ENCODE assay signal across 1 cellular context in the genomic region with DNA sequence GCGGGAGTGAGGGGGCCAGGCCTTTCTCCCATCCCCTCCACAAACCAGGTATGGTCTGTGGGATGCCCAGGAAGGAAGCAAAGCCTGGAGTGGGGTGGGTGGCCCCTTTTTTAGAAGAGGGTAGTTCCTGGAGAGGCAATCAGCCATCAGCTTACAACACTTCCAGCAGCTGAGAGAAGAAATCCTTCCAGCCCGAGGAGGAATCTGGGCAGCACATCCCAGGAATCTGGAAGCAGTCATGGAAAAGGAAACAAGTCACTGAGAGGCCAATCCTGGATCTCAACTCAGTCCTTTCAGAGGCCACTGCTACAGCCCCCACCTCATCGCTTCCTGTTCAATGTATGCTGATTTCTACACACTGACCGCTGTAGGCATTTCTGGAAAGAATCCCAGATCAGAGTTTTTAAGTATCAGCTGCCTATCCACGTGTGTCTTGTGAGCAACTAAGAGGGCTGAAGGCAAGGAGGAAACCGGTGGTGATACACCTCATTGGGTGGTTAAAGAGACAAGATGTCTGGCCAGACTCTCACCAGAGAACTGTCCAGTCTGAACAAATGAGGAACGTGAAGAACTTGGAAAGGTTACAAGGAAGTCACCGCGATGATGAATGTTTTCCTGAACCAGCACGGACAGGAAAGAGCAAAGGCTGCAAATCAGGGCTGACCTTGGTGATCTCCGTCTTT.
A peak's percentile ranks its signal among the peaks of the same experiment; 100 is the strongest.
TF ChIP-seq lines count a peak whose summit lies in the region.

No MANE protein-coding gene starts in this region.

TF ChIP-seq in HepG2, 621 proteins besides CTCF, POLR2A, EP300 and RAD21 (continued from another document):
- TF ChIP-seq, protein P1, sequence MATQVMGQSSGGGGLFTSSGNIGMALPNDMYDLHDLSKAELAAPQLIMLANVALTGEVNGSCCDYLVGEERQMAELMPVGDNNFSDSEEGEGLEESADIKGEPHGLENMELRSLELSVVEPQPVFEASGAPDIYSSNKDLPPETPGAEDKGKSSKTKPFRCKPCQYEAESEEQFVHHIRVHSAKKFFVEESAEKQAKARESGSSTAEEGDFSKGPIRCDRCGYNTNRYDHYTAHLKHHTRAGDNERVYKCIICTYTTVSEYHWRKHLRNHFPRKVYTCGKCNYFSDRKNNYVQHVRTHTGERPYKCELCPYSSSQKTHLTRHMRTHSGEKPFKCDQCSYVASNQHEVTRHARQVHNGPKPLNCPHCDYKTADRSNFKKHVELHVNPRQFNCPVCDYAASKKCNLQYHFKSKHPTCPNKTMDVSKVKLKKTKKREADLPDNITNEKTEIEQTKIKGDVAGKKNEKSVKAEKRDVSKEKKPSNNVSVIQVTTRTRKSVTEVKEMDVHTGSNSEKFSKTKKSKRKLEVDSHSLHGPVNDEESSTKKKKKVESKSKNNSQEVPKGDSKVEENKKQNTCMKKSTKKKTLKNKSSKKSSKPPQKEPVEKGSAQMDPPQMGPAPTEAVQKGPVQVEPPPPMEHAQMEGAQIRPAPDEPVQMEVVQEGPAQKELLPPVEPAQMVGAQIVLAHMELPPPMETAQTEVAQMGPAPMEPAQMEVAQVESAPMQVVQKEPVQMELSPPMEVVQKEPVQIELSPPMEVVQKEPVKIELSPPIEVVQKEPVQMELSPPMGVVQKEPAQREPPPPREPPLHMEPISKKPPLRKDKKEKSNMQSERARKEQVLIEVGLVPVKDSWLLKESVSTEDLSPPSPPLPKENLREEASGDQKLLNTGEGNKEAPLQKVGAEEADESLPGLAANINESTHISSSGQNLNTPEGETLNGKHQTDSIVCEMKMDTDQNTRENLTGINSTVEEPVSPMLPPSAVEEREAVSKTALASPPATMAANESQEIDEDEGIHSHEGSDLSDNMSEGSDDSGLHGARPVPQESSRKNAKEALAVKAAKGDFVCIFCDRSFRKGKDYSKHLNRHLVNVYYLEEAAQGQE (IDR thresholded peaks at IDR 0.05; ENCODE audit: borderline replicate concordance in 1 of 2, low read depth in 1 of 2, low read length in 2 of 2), result no peak
- no peak for TF ChIP-seq PHF5A (CRISPR knock-in tag; IDR thresholded peaks at IDR 0.05; ENCODE audit: low read depth, unreplicated experiment)
- TF ChIP-seq ZFX (CRISPR knock-in tag; IDR thresholded peaks at IDR 0.05; ENCODE audit: low read depth), result no peak
- TF ChIP-seq JUN (CRISPR knock-in tag; IDR thresholded peaks at IDR 0.05), result no peak
- TF ChIP-seq ZFP37 (CRISPR knock-in tag; IDR thresholded peaks at IDR 0.05; ENCODE audit: borderline replicate concordance), result peak; percentile 70; the same call in 1 of the 2 replicates
- TF ChIP-seq SIX4 (CRISPR knock-in tag; IDR thresholded peaks at IDR 0.05), result no peak
- TF ChIP-seq RCOR2 (CRISPR knock-in tag; IDR thresholded peaks at IDR 0.05), result peak; percentile 29; the same call in 1 of the 2 replicates
- TF ChIP-seq RORA (CRISPR knock-in tag; IDR thresholded peaks at IDR 0.05), result no peak
- no peak for TF ChIP-seq AKAP8 (CRISPR knock-in tag; IDR thresholded peaks at IDR 0.05)
- TF ChIP-seq, protein P2, sequence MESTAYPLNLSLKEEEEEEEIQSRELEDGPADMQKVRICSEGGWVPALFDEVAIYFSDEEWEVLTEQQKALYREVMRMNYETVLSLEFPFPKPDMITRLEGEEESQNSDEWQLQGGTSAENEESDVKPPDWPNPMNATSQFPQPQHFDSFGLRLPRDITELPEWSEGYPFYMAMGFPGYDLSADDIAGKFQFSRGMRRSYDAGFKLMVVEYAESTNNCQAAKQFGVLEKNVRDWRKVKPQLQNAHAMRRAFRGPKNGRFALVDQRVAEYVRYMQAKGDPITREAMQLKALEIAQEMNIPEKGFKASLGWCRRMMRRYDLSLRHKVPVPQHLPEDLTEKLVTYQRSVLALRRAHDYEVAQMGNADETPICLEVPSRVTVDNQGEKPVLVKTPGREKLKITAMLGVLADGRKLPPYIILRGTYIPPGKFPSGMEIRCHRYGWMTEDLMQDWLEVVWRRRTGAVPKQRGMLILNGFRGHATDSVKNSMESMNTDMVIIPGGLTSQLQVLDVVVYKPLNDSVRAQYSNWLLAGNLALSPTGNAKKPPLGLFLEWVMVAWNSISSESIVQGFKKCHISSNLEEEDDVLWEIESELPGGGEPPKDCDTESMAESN (CRISPR knock-in tag; conservative IDR thresholded peaks at IDR 0.05), result peak; percentile 41; the same call in 1 of the 2 replicates
- no peak for TF ChIP-seq TGIF2 (CRISPR knock-in tag; IDR thresholded peaks at IDR 0.05)
- TF ChIP-seq ARNT (IDR thresholded peaks at IDR 0.05), result no peak
- TF ChIP-seq ZFP90 (CRISPR knock-in tag; IDR thresholded peaks at IDR 0.05; ENCODE audit: borderline replicate concordance), result peak; percentile 39; the same call in 1 of the 2 replicates
- TF ChIP-seq ZNF615 (CRISPR knock-in tag; IDR thresholded peaks at IDR 0.05; ENCODE audit: borderline replicate concordance), result no peak
- no peak for TF ChIP-seq ATF7 (IDR thresholded peaks at IDR 0.05)
- TF ChIP-seq ATF7 (CRISPR knock-in tag; IDR thresholded peaks at IDR 0.05), result no peak
- TF ChIP-seq, protein P3, sequence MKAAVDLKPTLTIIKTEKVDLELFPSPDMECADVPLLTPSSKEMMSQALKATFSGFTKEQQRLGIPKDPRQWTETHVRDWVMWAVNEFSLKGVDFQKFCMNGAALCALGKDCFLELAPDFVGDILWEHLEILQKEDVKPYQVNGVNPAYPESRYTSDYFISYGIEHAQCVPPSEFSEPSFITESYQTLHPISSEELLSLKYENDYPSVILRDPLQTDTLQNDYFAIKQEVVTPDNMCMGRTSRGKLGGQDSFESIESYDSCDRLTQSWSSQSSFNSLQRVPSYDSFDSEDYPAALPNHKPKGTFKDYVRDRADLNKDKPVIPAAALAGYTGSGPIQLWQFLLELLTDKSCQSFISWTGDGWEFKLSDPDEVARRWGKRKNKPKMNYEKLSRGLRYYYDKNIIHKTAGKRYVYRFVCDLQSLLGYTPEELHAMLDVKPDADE (CRISPR knock-in tag; IDR thresholded peaks at IDR 0.05), result no peak
- no peak; the same call in 1 of the 2 replicates for TF ChIP-seq THAP11 (CRISPR knock-in tag; IDR thresholded peaks at IDR 0.05)
- TF ChIP-seq KAT8 (CRISPR knock-in tag; IDR thresholded peaks at IDR 0.05), result peak; percentile 39; the same call in 1 of the 2 replicates
- TF ChIP-seq, protein P4, sequence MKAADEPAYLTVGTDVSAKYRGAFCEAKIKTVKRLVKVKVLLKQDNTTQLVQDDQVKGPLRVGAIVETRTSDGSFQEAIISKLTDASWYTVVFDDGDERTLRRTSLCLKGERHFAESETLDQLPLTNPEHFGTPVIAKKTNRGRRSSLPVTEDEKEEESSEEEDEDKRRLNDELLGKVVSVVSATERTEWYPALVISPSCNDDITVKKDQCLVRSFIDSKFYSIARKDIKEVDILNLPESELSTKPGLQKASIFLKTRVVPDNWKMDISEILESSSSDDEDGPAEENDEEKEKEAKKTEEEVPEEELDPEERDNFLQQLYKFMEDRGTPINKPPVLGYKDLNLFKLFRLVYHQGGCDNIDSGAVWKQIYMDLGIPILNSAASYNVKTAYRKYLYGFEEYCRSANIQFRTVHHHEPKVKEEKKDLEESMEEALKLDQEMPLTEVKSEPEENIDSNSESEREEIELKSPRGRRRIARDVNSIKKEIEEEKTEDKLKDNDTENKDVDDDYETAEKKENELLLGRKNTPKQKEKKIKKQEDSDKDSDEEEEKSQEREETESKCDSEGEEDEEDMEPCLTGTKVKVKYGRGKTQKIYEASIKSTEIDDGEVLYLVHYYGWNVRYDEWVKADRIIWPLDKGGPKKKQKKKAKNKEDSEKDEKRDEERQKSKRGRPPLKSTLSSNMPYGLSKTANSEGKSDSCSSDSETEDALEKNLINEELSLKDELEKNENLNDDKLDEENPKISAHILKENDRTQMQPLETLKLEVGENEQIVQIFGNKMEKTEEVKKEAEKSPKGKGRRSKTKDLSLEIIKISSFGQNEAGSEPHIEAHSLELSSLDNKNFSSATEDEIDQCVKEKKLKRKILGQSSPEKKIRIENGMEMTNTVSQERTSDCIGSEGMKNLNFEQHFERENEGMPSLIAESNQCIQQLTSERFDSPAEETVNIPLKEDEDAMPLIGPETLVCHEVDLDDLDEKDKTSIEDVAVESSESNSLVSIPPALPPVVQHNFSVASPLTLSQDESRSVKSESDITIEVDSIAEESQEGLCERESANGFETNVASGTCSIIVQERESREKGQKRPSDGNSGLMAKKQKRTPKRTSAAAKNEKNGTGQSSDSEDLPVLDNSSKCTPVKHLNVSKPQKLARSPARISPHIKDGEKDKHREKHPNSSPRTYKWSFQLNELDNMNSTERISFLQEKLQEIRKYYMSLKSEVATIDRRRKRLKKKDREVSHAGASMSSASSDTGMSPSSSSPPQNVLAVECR (CRISPR knock-in tag; IDR thresholded peaks at IDR 0.05; ENCODE audit: borderline replicate concordance), result no peak
